Comparison of ENCODE assay signal across 10 cellular contexts in the genomic region with DNA sequence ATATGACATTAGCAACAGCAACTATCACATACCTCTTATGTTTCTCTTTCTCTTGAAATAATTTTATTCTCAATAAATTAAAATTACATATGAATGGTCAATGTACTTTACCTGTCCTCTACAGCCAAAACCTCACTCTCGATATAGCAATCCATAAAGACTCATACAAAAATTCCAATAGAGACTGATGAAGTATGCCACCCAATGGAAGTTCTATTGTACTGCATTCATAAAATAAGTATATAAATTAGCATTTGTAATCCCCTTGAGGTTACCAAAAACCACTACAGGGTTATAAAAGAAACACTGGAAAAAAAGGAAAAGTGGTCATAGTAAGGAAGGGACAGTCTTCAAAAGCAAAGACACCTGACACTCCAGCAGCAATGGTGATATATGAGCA. TPM values are rescaled to one million over a fixed set of nuclear protein-coding genes. Genes with fewer than 3 reads are reported as not detected.
DNase-seq lines count a peak whose midpoint lies in the region; ATAC-seq, FAIRE-seq and TF ChIP-seq lines count a peak whose summit lies in the region.
"Had no signal": no experiment of that assay in that cellular context is flagged by ENCODE, and none has a peak within 500 bp of the region (broad histone marks: within the 10 kb centered on the region; RNA-seq: fewer than 3 reads in every experiment).

No MANE protein-coding gene starts in this region.

- TF ChIP-seq CTCF in WI38 (IDR thresholded peaks at IDR 0.05; ENCODE audit: low read depth, low read length) (peak; percentile 8; the same call in 1 of the 2 replicates), kidney (IDR thresholded peaks at IDR 0.05; ENCODE audit: borderline replicate concordance, extremely low read depth, insufficient read depth) (peak; percentile 25)

- no peak overlapping the region for H3K27ac ChIP-seq in kidney (ENCODE audit: low read depth in 2 of 2, low read length in 2 of 2)
- H3K27ac ChIP-seq: sigmoid colon, stomach had no signal

- ATAC-seq in HG03521 (IDR thresholded peaks at IDR 0.05; ENCODE audit: unreplicated experiment): no peak
- no peak for ATAC-seq in GM21526 (IDR thresholded peaks at IDR 0.05; ENCODE audit: low FRiP score, unreplicated experiment)

- intact Hi-C loops in kidney (cut with DNase I): no loop called here

- DNase-seq in AG08395 (ENCODE audit: low spot score) (peak; percentile 25), HEK293T (ENCODE audit: extremely low spot score) (peak; percentile 23), kidney (no peak), NCI-H774 (lab: John Stamatoyannopoulos, UW) (no peak), RPMI8226 (no peak)
- DNase-seq: sigmoid colon, stomach had no signal

- CTCF ChIA-PET in HEK293T (lab: Yijun Ruan, JAX): interaction anchor here (1.1 kb wide), 1 partner anchor 52 kb away, joined by 3 read pairs; no protein-coding TSS in a partner anchor

- POLR2A ChIA-PET in HEK293T (lab: Yijun Ruan, JAX): no interaction called here

- peaks cover 0 to 3% of the 10 kb centered on the region in 2 donors for H3K4me1 ChIP-seq in kidney (ENCODE audit: control insufficient read depth in 1 of 2, insufficient read depth in 1 of 2, low read depth in 1 of 2, low read length in 2 of 2)
- H3K4me1 ChIP-seq: sigmoid colon had no signal

- H3K36me3 ChIP-seq in kidney (ENCODE audit: control insufficient read depth in 1 of 2, insufficient read depth in 2 of 2, low read length in 2 of 2): no peaks in the 10 kb centered on the region

- peak; percentile 42 for FAIRE-seq in kidney (lab: Jason Lieb, UNC)

- no peaks in the 10 kb centered on the region for H3K9me3 ChIP-seq in kidney (ENCODE audit: control insufficient read depth in 1 of 2, low read length in 2 of 2)
- H3K9me3 ChIP-seq: sigmoid colon, stomach had no signal

- H3K4me3 ChIP-seq in WI38 (ENCODE audit: low read depth, low read length) (no peak overlapping the region), kidney (ENCODE audit: low read length in 2 of 2) (no peak overlapping the region)
- H3K4me3 ChIP-seq: sigmoid colon, stomach had no signal

- no peak overlapping the region for H3K9ac ChIP-seq in kidney (ENCODE audit: low read length in 2 of 2)

TF ChIP-seq in HEK293T, 16 proteins besides CTCF, POLR2A, EP300 and RAD21:
- TF ChIP-seq NFRKB (IDR thresholded peaks at IDR 0.05) (no peak), CTBP1 (IDR thresholded peaks at IDR 0.05; ENCODE audit: borderline replicate concordance) (no peak), SP1 (IDR thresholded peaks at IDR 0.05) (no peak), L3MBTL2 (conservative IDR thresholded peaks at IDR 0.05) (no peak), FOXA1 (IDR thresholded peaks at IDR 0.05) (no peak)
- TF ChIP-seq, protein P1, sequence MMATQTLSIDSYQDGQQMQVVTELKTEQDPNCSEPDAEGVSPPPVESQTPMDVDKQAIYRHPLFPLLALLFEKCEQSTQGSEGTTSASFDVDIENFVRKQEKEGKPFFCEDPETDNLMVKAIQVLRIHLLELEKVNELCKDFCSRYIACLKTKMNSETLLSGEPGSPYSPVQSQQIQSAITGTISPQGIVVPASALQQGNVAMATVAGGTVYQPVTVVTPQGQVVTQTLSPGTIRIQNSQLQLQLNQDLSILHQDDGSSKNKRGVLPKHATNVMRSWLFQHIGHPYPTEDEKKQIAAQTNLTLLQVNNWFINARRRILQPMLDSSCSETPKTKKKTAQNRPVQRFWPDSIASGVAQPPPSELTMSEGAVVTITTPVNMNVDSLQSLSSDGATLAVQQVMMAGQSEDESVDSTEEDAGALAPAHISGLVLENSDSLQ (IDR thresholded peaks at IDR 0.05): no peak

RNA-seq across cellular contexts. Expression of gene CLDN2, which starts 32.8 kb away (rescaled TPM):
- total RNA-seq in kidney: 140 TPM
- 74.1 TPM for polyA plus RNA-seq in kidney (ENCODE audit: insufficient read depth, low read depth, low replicate concordance)
- total RNA-seq: sigmoid colon had no signal

RNA-seq across cellular contexts. Expression of gene MORC4, which starts 47.0 kb away (rescaled TPM):
- total RNA-seq in kidney: 12.6 TPM
- polyA plus RNA-seq in kidney (ENCODE audit: insufficient read depth, low read depth, low replicate concordance): 8.2 TPM

RNA-seq across cellular contexts. Expression of gene RIPPLY1, which starts 49.8 kb away (rescaled TPM):
- 0.50 TPM for total RNA-seq in kidney
- 6.9 TPM for polyA plus RNA-seq in kidney (ENCODE audit: insufficient read depth, low read depth, low replicate concordance)
- total RNA-seq: sigmoid colon, stomach had no signal
- polyA plus RNA-seq: stomach had no signal

Comparison
In these comparisons a context has a peak if more than half of its experiments do, and no peak if none do; other contexts are left out.
1. DNase-seq: peak in AG08395 (single experiment) and HEK293T (single experiment); none in kidney (single experiment), NCI-H774 (single experiment) and RPMI8226 (single experiment).